ENCODE assay signal across 32 cellular contexts in the genomic region with DNA sequence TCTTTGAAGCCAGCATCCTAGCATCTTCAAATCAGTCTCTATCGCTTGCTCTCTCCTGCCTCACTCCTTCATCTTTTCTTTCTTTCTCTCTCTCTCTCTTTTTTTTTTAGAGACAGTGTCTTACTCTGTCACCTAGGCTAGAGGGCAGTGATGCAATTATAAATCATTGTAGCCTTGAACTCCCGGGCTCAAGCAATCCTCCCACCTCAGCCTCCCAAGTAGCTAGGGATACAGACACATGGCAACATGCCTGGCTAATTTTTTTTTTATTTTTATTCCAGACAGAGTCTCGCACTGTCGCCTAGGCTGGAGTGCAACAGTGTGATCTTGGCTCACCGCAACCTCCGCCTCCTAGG.
"Had no signal": no experiment of that assay in that cellular context is flagged by ENCODE, and none has a peak within 500 bp of the region (broad histone marks: within the 10 kb centered on the region; RNA-seq: fewer than 3 reads in every experiment).

No MANE protein-coding gene starts in this region.

- H3K27ac Mint-ChIP-seq: activated CD4-positive, alpha-beta memory T cell treated with anti-CD3 and anti-CD28 coated beads, Interleukin-2, amount 10 ng/mL, durations not matched to agents 7 days and 5 days; activated CD4-positive, alpha-beta T cell treated with anti-CD3 and anti-CD28 coated beads for 36 hours; activated CD4-positive, alpha-beta T cell treated with anti-CD3 and anti-CD28 coated beads, Interleukin-2, amount 10 ng/mL, durations not matched to agents 24 days and 14 days; activated naive CD8-positive, alpha-beta T cell; activated T-cell treated with anti-CD3 and anti-CD28 coated beads, Interleukin-2, amount 50 U/mL, for 24 hours; activated T-cell treated with anti-CD3 and anti-CD28 coated beads, Interleukin-2, amount 50 U/mL, for 72 hours; activated T-helper 17 cell treated with anti-CD3 and anti-CD28 coated beads, Interleukin-2, amount 50 U/mL, for 72 hours; T-helper 17 cell; T-helper 2 cell treated with Interferon-gamma antibody and Interleukin-4, amounts not matched to agents 5 μg/mL and 100 μg/mL, for 36 hours had no signal

- DNase-seq: activated CD4-positive, alpha-beta memory T cell treated with anti-CD3 and anti-CD28 coated beads, Interleukin-2, amount 10 ng/mL, durations not matched to agents 7 days and 5 days; activated CD4-positive, alpha-beta T cell treated with anti-CD3 and anti-CD28 coated beads for 36 hours; activated CD4-positive, alpha-beta T cell treated with anti-CD3 and anti-CD28 coated beads, Interleukin-2, amount 10 ng/mL, durations not matched to agents 24 days and 14 days; activated CD4-positive, CD25-positive, alpha-beta regulatory T cell; activated CD4-positive, CD25-positive, alpha-beta regulatory T cell treated with anti-CD3 and anti-CD28 coated beads, Interleukin-2, amount 50 U/mL, for 72 hours; activated CD8-positive, alpha-beta memory T cell treated with anti-CD3 and anti-CD28 coated beads, Interleukin-2, amount 50 U/mL, for 48 hours; activated effector memory CD4-positive, alpha-beta T cell treated with Interleukin-2 at 50 U/mL for 16 hours; activated gamma-delta T cell treated with Interleukin-2 at 50 U/mL for 16 hours; activated naive CD4-positive, alpha-beta T cell treated with anti-CD3 and anti-CD28 coated beads, Interleukin-2, amount 50 U/mL, for 16 hours; activated naive CD4-positive, alpha-beta T cell treated with Interleukin-2 at 50 U/mL for 16 hours; activated T-cell treated with anti-CD3 and anti-CD28 coated beads for 4 hours; activated T-cell treated with anti-CD3 and anti-CD28 coated beads, Interleukin-2, amount 50 U/mL, for 24 hours; activated T-cell treated with anti-CD3 and anti-CD28 coated beads, Interleukin-2, amount 50 U/mL, for 72 hours; amniotic stem cell; anterior cingulate cortex; brain microvascular endothelial cell; cortex of kidney; effector CD8-positive, alpha-beta T cell; foreskin fibroblast; head of caudate nucleus; T-helper 1 cell; T-helper 17 cell; T1000 had no signal

- H3K27ac ChIP-seq: brain microvascular endothelial cell, epithelial cell of prostate had no signal

- H3K27me3 ChIP-seq: brain microvascular endothelial cell had no signal

- H3K4me3 Mint-ChIP-seq: activated CD4-positive, alpha-beta memory T cell treated with anti-CD3 and anti-CD28 coated beads, Interleukin-2, amount 10 ng/mL, durations not matched to agents 7 days and 5 days; activated CD4-positive, alpha-beta T cell treated with anti-CD3 and anti-CD28 coated beads for 36 hours; activated CD4-positive, alpha-beta T cell treated with anti-CD3 and anti-CD28 coated beads, Interleukin-2, amount 10 ng/mL, durations not matched to agents 24 days and 14 days; activated naive CD8-positive, alpha-beta T cell; activated T-cell treated with anti-CD3 and anti-CD28 coated beads, Interleukin-2, amount 50 U/mL, for 24 hours; activated T-cell treated with anti-CD3 and anti-CD28 coated beads, Interleukin-2, amount 50 U/mL, for 72 hours; activated T-helper 17 cell treated with anti-CD3 and anti-CD28 coated beads, Interleukin-2, amount 50 U/mL, for 72 hours; central memory CD8-positive, alpha-beta T cell; T-helper 17 cell; T-helper 2 cell treated with Interferon-gamma antibody and Interleukin-4, amounts not matched to agents 5 μg/mL and 100 μg/mL, for 36 hours had no signal

- H3K36me3 ChIP-seq: brain microvascular endothelial cell had no signal

- H3K4me1 Mint-ChIP-seq: activated CD4-positive, alpha-beta memory T cell treated with anti-CD3 and anti-CD28 coated beads, Interleukin-2, amount 10 ng/mL, durations not matched to agents 7 days and 5 days; activated CD4-positive, alpha-beta T cell treated with anti-CD3 and anti-CD28 coated beads for 36 hours; activated CD4-positive, alpha-beta T cell treated with anti-CD3 and anti-CD28 coated beads, Interleukin-2, amount 10 ng/mL, durations not matched to agents 24 days and 14 days; activated T-helper 17 cell treated with anti-CD3 and anti-CD28 coated beads, Interleukin-2, amount 50 U/mL, for 72 hours; central memory CD8-positive, alpha-beta T cell; T-helper 17 cell had no signal

- H3K9me3 Mint-ChIP-seq: activated CD4-positive, alpha-beta memory T cell treated with anti-CD3 and anti-CD28 coated beads, Interleukin-2, amount 10 ng/mL, durations not matched to agents 7 days and 5 days; activated CD4-positive, alpha-beta T cell treated with anti-CD3 and anti-CD28 coated beads, Interleukin-2, amount 10 ng/mL, durations not matched to agents 24 days and 14 days; activated T-cell treated with anti-CD3 and anti-CD28 coated beads, Interleukin-2, amount 50 U/mL, for 24 hours; activated T-helper 17 cell treated with anti-CD3 and anti-CD28 coated beads, Interleukin-2, amount 50 U/mL, for 72 hours; central memory CD8-positive, alpha-beta T cell; T-helper 2 cell treated with Interferon-gamma antibody and Interleukin-4, amounts not matched to agents 5 μg/mL and 100 μg/mL, for 36 hours had no signal

- ATAC-seq: activated CD4-positive, alpha-beta T cell treated with anti-CD3 and anti-CD28 coated beads for 36 hours; activated T-cell treated with anti-CD3 and anti-CD28 coated beads, Interleukin-2, amount 50 U/mL, for 72 hours; activated T-helper 17 cell treated with anti-CD3 and anti-CD28 coated beads, Interleukin-2, amount 50 U/mL, for 72 hours; T-helper 17 cell had no signal

- FAIRE-seq: astrocyte, endometrium, endothelial cell of umbilical vein, frontal cortex had no signal
